ENCODE assay signal across 18 cellular contexts in genomic region chr3:127790009-127790533, GRCh38. TPM values are rescaled to one million over a fixed set of nuclear protein-coding genes. Genes with fewer than 3 reads are reported as not detected.
A peak's percentile ranks its signal among the peaks of the same experiment; 100 is the strongest.
DNase-seq lines count a peak whose midpoint lies in the region; ATAC-seq, FAIRE-seq and TF ChIP-seq lines count a peak whose summit lies in the region.
"Had no signal": no experiment of that assay in that cellular context is flagged by ENCODE, and none has a peak within 500 bp of the region (broad histone marks: within the 10 kb centered on the region; RNA-seq: fewer than 3 reads in every experiment).

No MANE protein-coding gene starts in this region.

- no peak for TF ChIP-seq POLR2A in heart left ventricle (IDR thresholded peaks at IDR 0.05)
- no peak for TF ChIP-seq POLR2A in vagina (IDR thresholded peaks at IDR 0.05)

- no peak for ATAC-seq in heart left ventricle
- ATAC-seq in Right ventricle myocardium inferior = no peak
- ATAC-seq in GM18873 (IDR thresholded peaks at IDR 0.05; ENCODE audit: low FRiP score, unreplicated experiment) = no peak

- no peak overlapping the region for H3K9ac ChIP-seq in neural progenitor cell

- no peak overlapping the region for H3K4me2 ChIP-seq in neural progenitor cell

- H3K36me3 ChIP-seq in heart left ventricle (peaks cover 0 to 20% (median 5%) of the 10 kb centered on the region in 9 donors), bronchial epithelial cell (ENCODE audit: control insufficient read depth, insufficient read depth, low read length) (peaks cover 6% of the 10 kb centered on the region), neural progenitor cell (no peaks in the 10 kb centered on the region), vagina (no peaks in the 10 kb centered on the region)

- H3K79me2 ChIP-seq in neural progenitor cell (ENCODE audit: low read depth) = no peaks in the 10 kb centered on the region

- H3K4me1 ChIP-seq in heart left ventricle (peaks cover 7 to 90% (median 79%) of the 10 kb centered on the region in 12 donors), neural progenitor cell (peaks cover 10% of the 10 kb centered on the region), vagina (peaks cover 68% of the 10 kb centered on the region)

- TF ChIP-seq CTCF in heart left ventricle (IDR thresholded peaks at IDR 0.05) (no peak), bronchial epithelial cell (IDR thresholded peaks at IDR 0.05; ENCODE audit: insufficient read depth, low read length, severe bottlenecking) (no peak), neural progenitor cell (IDR thresholded peaks at IDR 0.05) (no peak), vagina (IDR thresholded peaks at IDR 0.05) (no peak)

- no peaks in the 10 kb centered on the region for H3K27me3 ChIP-seq in heart left ventricle
- H3K27me3 ChIP-seq in bronchial epithelial cell (ENCODE audit: control insufficient read depth, insufficient read depth, low read length) = no peaks in the 10 kb centered on the region
- no peaks in the 10 kb centered on the region for H3K27me3 ChIP-seq in neural progenitor cell
- H3K27me3 ChIP-seq in vagina = no peaks in the 10 kb centered on the region

- H3F3A ChIP-seq in neural progenitor cell (ENCODE audit: low read depth) = no peaks in the 10 kb centered on the region

- no peak overlapping the region for H3K4me3 Mint-ChIP-seq in neural progenitor cell
- H3K4me3 Mint-ChIP-seq: T-helper 1 cell treated with Interleukin-12 subunit alpha and Interleukin-12 subunit beta and Interleukin-4 antibody, amounts not matched to agents 30 μg/mL and 1 μg/mL, for 36 hours had no signal

- H3K4me3 ChIP-seq in heart left ventricle (no peak overlapping the region), bronchial epithelial cell (ENCODE audit: low read depth, low read length) (no peak overlapping the region), neural progenitor cell (no peak overlapping the region), vagina (no peak overlapping the region)

- H3K36me3 Mint-ChIP-seq in neural progenitor cell = no peaks in the 10 kb centered on the region

- no peaks in the 10 kb centered on the region for H4K20me1 ChIP-seq in neural progenitor cell (ENCODE audit: low read depth)

- WGBS in heart left ventricle, 4 donors = 87 to 90% (median 89%) methylated on average over 9 of the region's 9 CpGs

- peaks cover 40% of the 10 kb centered on the region for H3K4me1 Mint-ChIP-seq in neural progenitor cell

- FAIRE-seq in bronchial epithelial cell (lab: Jason Lieb, UNC) = peak; percentile 47
- FAIRE-seq: kidney, RCC 7860, urothelium cell line had no signal

- H3K27ac Mint-ChIP-seq in neural progenitor cell = peak overlapping the region; percentile 37
- H3K27ac Mint-ChIP-seq: T-helper 1 cell treated with Interleukin-12 subunit alpha and Interleukin-12 subunit beta and Interleukin-4 antibody, amounts not matched to agents 30 μg/mL and 1 μg/mL, for 36 hours had no signal

- H3K27me3 Mint-ChIP-seq in neural progenitor cell (ENCODE audit: insufficient read depth, low read depth) = peaks cover 8% of the 10 kb centered on the region

- peak overlapping the region; percentile 3 for H2AFZ ChIP-seq in neural progenitor cell (replicated peaks)

- intact Hi-C loops in heart left ventricle (cut with DNase I) = no loop called here
- intact Hi-C loops in Right ventricle myocardium inferior (cut with DNase I) = no loop called here
- intact Hi-C loops in vagina (cut with DNase I) = no loop called here

- no peaks in the 10 kb centered on the region for H3K9me3 ChIP-seq in heart left ventricle
- H3K9me3 ChIP-seq in neural progenitor cell (ENCODE audit: low read depth) = no peaks in the 10 kb centered on the region
- H3K9me3 ChIP-seq in vagina = no peaks in the 10 kb centered on the region

- H3K27ac ChIP-seq in heart left ventricle (peak overlapping the region in 10 of 12 donors; percentile 17 to 89 (median 32)), neural progenitor cell (no peak overlapping the region), vagina (peak overlapping the region; percentile 65)

- no peaks in the 10 kb centered on the region for H3K9me3 Mint-ChIP-seq in neural progenitor cell

- no peak for DNase-seq in heart left ventricle
- DNase-seq in Right ventricle myocardium inferior (ENCODE audit: missing footprints) = no peak
- DNase-seq in bronchial epithelial cell (ENCODE audit: low read depth) = peak; percentile 13
- DNase-seq in neural progenitor cell (ENCODE audit: low spot score) = no peak
- no peak for DNase-seq in vagina (ENCODE audit: extremely low spot score in 2 of 2)
- no peak for DNase-seq in Kasumi-1 (lab: John Stamatoyannopoulos, UW)
- DNase-seq in GM19240 (ENCODE audit: insufficient read length, low spot score) = no peak
- DNase-seq: activated CD4-positive, alpha-beta T cell treated with anti-CD3 and anti-CD28 coated beads for 1 hour; activated CD8-positive, alpha-beta memory T cell treated with anti-CD3 and anti-CD28 coated beads, Interleukin-2, amount 50 U/mL, for 48 hours; GF-D8; NCI-H1092 treated with DMSO at 0.1 percent for 48 hours; NCI-H524; stimulated activated CD4-positive, alpha-beta T cell treated with anti-CD3 and anti-CD28 coated beads, Interleukin-4, amount 100 ng/mL, for 1 hour had no signal

RNA-seq across cellular contexts. Expression of gene MGLL, which starts 32.2 kb away (rescaled TPM):
- total RNA-seq in heart left ventricle (100 to 1,000 TPM in 1 of 9 donors, 10 to 100 TPM in 8; 41.8 to 119 (median 78.9) TPM), Right ventricle myocardium inferior (74.1 TPM), bronchial epithelial cell (25.5 and 47.9 TPM in 2 replicates), neural progenitor cell (ENCODE audit: low replicate concordance) (0.12 and 0.15 TPM in 2 replicates), vagina (35.6 TPM)
- polyA plus RNA-seq in heart left ventricle = 10 to 100 TPM; 38.5 to 90.7 TPM

Comparison
In these comparisons a context has a peak if more than half of its experiments do, and no peak if none do; other contexts are left out.
1. RNA of gene MGLL, which starts 32.2 kb away (total RNA-seq): 41.8 to 119 TPM in heart left ventricle, 74.1 TPM in Right ventricle myocardium inferior (single experiment), 35.6 TPM in vagina (single experiment) and 25.5 to 47.9 TPM in bronchial epithelial cell; 0.12 to 0.15 TPM in neural progenitor cell; every median in the first group is over 10 times any median in the second.